ENCODE assay signal across 14 cellular contexts in the genomic region with DNA sequence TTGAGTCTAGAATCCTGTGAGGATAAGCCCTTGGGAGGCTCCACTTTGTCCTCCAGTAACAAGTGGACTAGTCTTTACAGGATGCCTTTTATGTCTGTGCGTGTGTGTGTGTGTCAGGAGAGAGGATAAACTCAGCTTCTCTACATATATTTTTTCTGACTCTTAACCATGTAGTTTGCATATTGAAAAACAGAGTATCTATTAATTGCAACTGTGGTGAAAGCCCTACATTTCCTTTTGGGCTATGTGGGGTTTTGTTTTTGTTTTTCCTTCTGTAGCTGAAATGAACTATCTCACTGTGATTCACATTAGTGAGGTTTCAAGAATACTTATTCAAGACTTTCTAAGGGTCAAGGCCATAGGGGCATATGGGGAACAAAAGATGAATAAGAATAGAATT. TPM values are rescaled to one million over a fixed set of nuclear protein-coding genes. Genes with fewer than 3 reads are reported as not detected.
DNase-seq lines count a peak whose midpoint lies in the region; ATAC-seq lines count a peak whose summit lies in the region.
"Had no signal": no experiment of that assay in that cellular context is flagged by ENCODE, and none has a peak within 500 bp of the region (broad histone marks: within the 10 kb centered on the region; RNA-seq: fewer than 3 reads in every experiment).

No MANE protein-coding gene starts in this region.

- no peak overlapping the region for H3K4me3 Mint-ChIP-seq in activated T-helper 2 cell treated with anti-CD3 and anti-CD28 coated beads, Interferon-gamma antibody, Interleukin-2, Interleukin-4, amounts not matched to agents 10 μg/mL and 5 μg/mL and 100 μg/mL, durations not matched to agents 14 hours and 24 hours and 36 hours (ENCODE audit: low read depth)
- H3K4me3 Mint-ChIP-seq in activated naive CD8-positive, alpha-beta T cell treated with anti-CD3 and anti-CD28 coated beads for 36 hours = no peak overlapping the region
- H3K4me3 Mint-ChIP-seq: nephron progenitor cell had no signal

- no peaks in the 10 kb centered on the region for H3K27me3 Mint-ChIP-seq in activated T-helper 2 cell treated with anti-CD3 and anti-CD28 coated beads, Interferon-gamma antibody, Interleukin-2, Interleukin-4, amounts not matched to agents 10 μg/mL and 5 μg/mL and 100 μg/mL, durations not matched to agents 14 hours and 24 hours and 36 hours (ENCODE audit: low read depth)
- peaks cover 5% of the 10 kb centered on the region for H3K27me3 Mint-ChIP-seq in activated naive CD8-positive, alpha-beta T cell treated with anti-CD3 and anti-CD28 coated beads for 36 hours

- DNase-seq in activated T-helper 2 cell treated with anti-CD3 and anti-CD28 coated beads, Interferon-gamma antibody, Interleukin-2, Interleukin-4, amounts not matched to agents 10 μg/mL and 5 μg/mL and 100 μg/mL, durations not matched to agents 14 hours and 24 hours and 36 hours (ENCODE audit: low spot score) = no peak
- DNase-seq in NCI-H128 (lab: John Stamatoyannopoulos, UW; ENCODE audit: unreplicated experiment) = no peak
- DNase-seq in NCI-H2196 (lab: John Stamatoyannopoulos, UW; ENCODE audit: unreplicated experiment) = no peak
- no peak for DNase-seq in activated naive CD8-positive, alpha-beta T cell treated with anti-CD3 and anti-CD28 coated beads for 36 hours
- DNase-seq: activated T-cell treated with anti-CD3 and anti-CD28 coated beads for 4 hours, esophagus squamous epithelium, MG63, NCI-H2171 treated with DMSO at 0.1 percent for 48 hours, nephron progenitor cell, WERI-Rb-1 had no signal

- ATAC-seq in GM18870 (IDR thresholded peaks at IDR 0.05; ENCODE audit: unreplicated experiment) = peak; percentile 90
- peak; percentile 92 for ATAC-seq in GM21515 (IDR thresholded peaks at IDR 0.05; ENCODE audit: unreplicated experiment)
- peak; percentile 67 for ATAC-seq in HG02973 (IDR thresholded peaks at IDR 0.05; ENCODE audit: unreplicated experiment)
- peak; percentile 91 for ATAC-seq in HG03575 (IDR thresholded peaks at IDR 0.05; ENCODE audit: extremely low read depth, insufficient number of reproducible peaks, low FRiP score, unreplicated experiment)

- intact Hi-C loops in activated T-helper 2 cell treated with anti-CD3 and anti-CD28 coated beads, Interferon-gamma antibody, Interleukin-2, Interleukin-4, amounts not matched to agents 10 μg/mL and 5 μg/mL and 100 μg/mL, durations not matched to agents 14 hours and 24 hours and 36 hours (cut with micrococcal nuclease) = no loop called here

- H3K4me1 Mint-ChIP-seq in activated T-helper 2 cell treated with anti-CD3 and anti-CD28 coated beads, Interferon-gamma antibody, Interleukin-2, Interleukin-4, amounts not matched to agents 10 μg/mL and 5 μg/mL and 100 μg/mL, durations not matched to agents 14 hours and 24 hours and 36 hours (ENCODE audit: low read depth) = no peaks in the 10 kb centered on the region
- no peaks in the 10 kb centered on the region for H3K4me1 Mint-ChIP-seq in activated naive CD8-positive, alpha-beta T cell treated with anti-CD3 and anti-CD28 coated beads for 36 hours

- no peaks in the 10 kb centered on the region for H3K9me3 Mint-ChIP-seq in activated T-helper 2 cell treated with anti-CD3 and anti-CD28 coated beads, Interferon-gamma antibody, Interleukin-2, Interleukin-4, amounts not matched to agents 10 μg/mL and 5 μg/mL and 100 μg/mL, durations not matched to agents 14 hours and 24 hours and 36 hours
- H3K9me3 Mint-ChIP-seq in activated naive CD8-positive, alpha-beta T cell treated with anti-CD3 and anti-CD28 coated beads for 36 hours = no peaks in the 10 kb centered on the region

- H3K27ac Mint-ChIP-seq in activated T-helper 2 cell treated with anti-CD3 and anti-CD28 coated beads, Interferon-gamma antibody, Interleukin-2, Interleukin-4, amounts not matched to agents 10 μg/mL and 5 μg/mL and 100 μg/mL, durations not matched to agents 14 hours and 24 hours and 36 hours = no peak overlapping the region
- no peak overlapping the region for H3K27ac Mint-ChIP-seq in activated naive CD8-positive, alpha-beta T cell treated with anti-CD3 and anti-CD28 coated beads for 36 hours
- H3K27ac Mint-ChIP-seq: nephron progenitor cell had no signal

- H3K36me3 Mint-ChIP-seq in activated T-helper 2 cell treated with anti-CD3 and anti-CD28 coated beads, Interferon-gamma antibody, Interleukin-2, Interleukin-4, amounts not matched to agents 10 μg/mL and 5 μg/mL and 100 μg/mL, durations not matched to agents 14 hours and 24 hours and 36 hours (ENCODE audit: low read depth) = no peaks in the 10 kb centered on the region
- H3K36me3 Mint-ChIP-seq in activated naive CD8-positive, alpha-beta T cell treated with anti-CD3 and anti-CD28 coated beads for 36 hours = no peaks in the 10 kb centered on the region

RNA-seq across cellular contexts. Expression of gene TPBG, which starts 17.7 kb away (rescaled TPM):
- total RNA-seq in activated T-helper 2 cell treated with anti-CD3 and anti-CD28 coated beads, Interferon-gamma antibody, Interleukin-2, Interleukin-4, amounts not matched to agents 10 μg/mL and 5 μg/mL and 100 μg/mL, durations not matched to agents 14 hours and 24 hours and 36 hours = 0.07 TPM in 1 of 2 replicates, not detected in the other
- not detected for total RNA-seq in activated naive CD8-positive, alpha-beta T cell treated with anti-CD3 and anti-CD28 coated beads for 36 hours
